9 cellular contexts compared by ENCODE assay signal in genomic region chr11:61075891-61076290, GRCh38. TPM values are rescaled to one million over a fixed set of nuclear protein-coding genes. Genes with fewer than 3 reads are reported as not detected.
DNase-seq lines count a peak whose midpoint lies in the region; ATAC-seq and TF ChIP-seq lines count a peak whose summit lies in the region.
"Had no signal": no experiment of that assay in that cellular context is flagged by ENCODE, and none has a peak within 500 bp of the region (broad histone marks: within the 10 kb centered on the region; RNA-seq: fewer than 3 reads in every experiment).

No MANE protein-coding gene starts in this region.

- TF ChIP-seq CTCF in heart left ventricle (IDR thresholded peaks at IDR 0.05) (no peak), testis (IDR thresholded peaks at IDR 0.05) (no peak)

- H3K36me3 Mint-ChIP-seq in activated T-cell treated with anti-CD3 and anti-CD28 coated beads, Interleukin-2, amount 50 U/mL, for 4 hours (ENCODE audit: insufficient read depth) = peaks cover 15% of the 10 kb centered on the region

- no peak for DNase-seq in activated T-cell treated with anti-CD3 and anti-CD28 coated beads, Interleukin-2, amount 50 U/mL, for 4 hours
- no peak for DNase-seq in activated T-cell treated with anti-CD3 and anti-CD28 coated beads, Interleukin-2, amount 50 U/mL, for 1 hour
- DNase-seq in activated CD8-positive, alpha-beta memory T cell treated with anti-CD3 and anti-CD28 coated beads, Interleukin-2, amount 50 U/mL, for 48 hours = peak; percentile 52
- DNase-seq in heart left ventricle (no peak), testis (peak; percentile 54), 8988T (no peak), germinal center (ENCODE audit: low spot score) (no peak), GM19240 (ENCODE audit: insufficient read length, low spot score) (no peak)
- DNase-seq: AML-193 had no signal

- H3K27me3 Mint-ChIP-seq in activated T-cell treated with anti-CD3 and anti-CD28 coated beads, Interleukin-2, amount 50 U/mL, for 4 hours (ENCODE audit: low read depth) = no peaks in the 10 kb centered on the region

- H3K27ac ChIP-seq in heart left ventricle = peak overlapping the region in 1 of 12 donors; percentile 18
- no peak overlapping the region for H3K27ac ChIP-seq in testis

- peaks cover 0 to 27% (median 9%) of the 10 kb centered on the region in 12 donors for H3K4me1 ChIP-seq in heart left ventricle
- peaks cover 25% of the 10 kb centered on the region for H3K4me1 ChIP-seq in testis

- H3K4me3 Mint-ChIP-seq in activated T-cell treated with anti-CD3 and anti-CD28 coated beads, Interleukin-2, amount 50 U/mL, for 4 hours = peak overlapping the region; percentile 61

- TF ChIP-seq POLR2A in heart left ventricle (IDR thresholded peaks at IDR 0.05) (no peak), testis (IDR thresholded peaks at IDR 0.05) (no peak)

- H3K36me3 ChIP-seq in heart left ventricle (no peaks in the 10 kb centered on the region), testis (ENCODE audit: low read depth, missing control alignments) (no peaks in the 10 kb centered on the region)

- intact Hi-C loops in heart left ventricle (cut with DNase I) (no loop called here), testis (cut with DNase I; ENCODE audit: low total_unique reads) (no loop called here)

- H3K9me3 ChIP-seq in heart left ventricle = peaks cover 0 to 11% (median 0%) of the 10 kb centered on the region in 12 donors
- no peaks in the 10 kb centered on the region for H3K9me3 ChIP-seq in testis

- no peak overlapping the region for H3K4me3 ChIP-seq in heart left ventricle
- no peak overlapping the region for H3K4me3 ChIP-seq in testis

- H3K27me3 ChIP-seq in heart left ventricle (no peaks in the 10 kb centered on the region), testis (no peaks in the 10 kb centered on the region)

- ATAC-seq in activated T-cell treated with anti-CD3 and anti-CD28 coated beads, Interleukin-2, amount 50 U/mL, for 4 hours = no peak
- peak; percentile 17 to 78 (median 74) for ATAC-seq in heart left ventricle

- no peaks in the 10 kb centered on the region for H3K9me3 Mint-ChIP-seq in activated T-cell treated with anti-CD3 and anti-CD28 coated beads, Interleukin-2, amount 50 U/mL, for 4 hours

- 30 to 39% (median 35%) methylated on average over 5 of the region's 5 CpGs for WGBS in heart left ventricle, 4 donors
- 53 to 67% methylated on average over 5 of the region's 5 CpGs for WGBS in testis, 2 donors

- H3K4me1 Mint-ChIP-seq in activated T-cell treated with anti-CD3 and anti-CD28 coated beads, Interleukin-2, amount 50 U/mL, for 4 hours (ENCODE audit: low read depth) = peaks cover 89% of the 10 kb centered on the region

RNA-seq across cellular contexts. Expression of gene CD5, which starts 26.4 kb away (rescaled TPM):
- 100 to 1,000 TPM; 318 to 420 (median 359) TPM for total RNA-seq in activated T-cell treated with anti-CD3 and anti-CD28 coated beads, Interleukin-2, amount 50 U/mL, for 4 hours
- 1 to 10 TPM in 2 of 9 donors, under 1 TPM in 6, not detected in 1; 0.12 to 6.0 (median 0.23) TPM for total RNA-seq in heart left ventricle
- polyA plus RNA-seq in heart left ventricle = under 1 TPM in 1 of 2 donors, not detected in 1; 0.10 TPM
- 1 to 10 TPM; 1.5 TPM for total RNA-seq in testis
- polyA plus RNA-seq in testis (ENCODE audit: insufficient read depth, low read depth, low replicate concordance) = 2.0 TPM

Comparison
In these comparisons a context has a peak if more than half of its experiments do, and no peak if none do; other contexts are left out.
1. ATAC-seq: peak in heart left ventricle (4 of 4); none in activated T-cell treated with anti-CD3 and anti-CD28 coated beads, Interleukin-2, amount 50 U/mL, for 4 hours (0 of 2).
2. DNase-seq: peak in activated CD8-positive, alpha-beta memory T cell treated with anti-CD3 and anti-CD28 coated beads, Interleukin-2, amount 50 U/mL, for 48 hours (single experiment) and testis (single experiment); none in activated T-cell treated with anti-CD3 and anti-CD28 coated beads, Interleukin-2, amount 50 U/mL, for 4 hours (single experiment), activated T-cell treated with anti-CD3 and anti-CD28 coated beads, Interleukin-2, amount 50 U/mL, for 1 hour (single experiment), heart left ventricle (0 of 5), 8988T (single experiment), germinal center (single experiment) and GM19240 (single experiment).
3. RNA of gene CD5, which starts 26.4 kb away (total RNA-seq): 318 to 420 TPM in activated T-cell treated with anti-CD3 and anti-CD28 coated beads, Interleukin-2, amount 50 U/mL, for 4 hours; 1.5 TPM in testis and 0.12 to 6.0 TPM in heart left ventricle; every median in the first group is over 10 times any median in the second.